In the genomic region with DNA sequence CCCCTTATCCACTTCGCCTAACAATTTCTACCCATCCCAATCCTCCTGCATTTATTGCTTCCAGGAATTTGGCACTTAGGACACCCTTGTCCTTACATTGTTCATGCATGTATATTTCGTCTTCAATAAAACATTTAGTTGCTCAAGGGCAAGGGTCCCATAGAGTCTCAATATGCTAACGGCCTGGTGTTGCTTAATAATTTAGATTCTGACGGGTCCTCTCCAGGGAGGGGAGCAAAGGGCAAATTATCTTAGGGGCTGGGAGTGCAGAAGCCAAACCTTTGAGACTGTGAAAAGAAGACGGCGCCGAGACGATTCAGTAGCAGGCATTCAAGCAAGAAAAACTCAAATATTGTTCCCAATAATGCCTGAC, we compare ENCODE assay signal across 10 cellular contexts. TPM values are rescaled to one million over a fixed set of nuclear protein-coding genes. Genes with fewer than 3 reads are reported as not detected.
DNase-seq lines count a peak whose midpoint lies in the region; ATAC-seq and TF ChIP-seq lines count a peak whose summit lies in the region.
"Had no signal": no experiment of that assay in that cellular context is flagged by ENCODE, and none has a peak within 500 bp of the region (broad histone marks: within the 10 kb centered on the region; RNA-seq: fewer than 3 reads in every experiment).

No MANE protein-coding gene starts in this region.

- no peaks in the 10 kb centered on the region for H3K9me3 Mint-ChIP-seq in activated CD4-positive, alpha-beta T cell treated with anti-CD3 and anti-CD28 coated beads, Interleukin-2, amount 10 ng/mL, durations not matched to agents 7 days and 5 days
- 0 out of 2 replicates have a peak, but pooled peaks cover 4% of the 10 kb centered on the region for H3K9me3 Mint-ChIP-seq in WTC11

- no peaks in the 10 kb centered on the region for H3K36me3 ChIP-seq in gastroesophageal sphincter
- no peaks in the 10 kb centered on the region for H3K36me3 ChIP-seq in stomach smooth muscle (ENCODE audit: control insufficient read depth in 2 of 2, insufficient read depth in 2 of 2, low read length in 2 of 2)
- H3K36me3 ChIP-seq: BLaER1 had no signal

- TF ChIP-seq POLR2A in gastroesophageal sphincter (IDR thresholded peaks at IDR 0.05): no peak

- H3K27me3 Mint-ChIP-seq in activated CD4-positive, alpha-beta T cell treated with anti-CD3 and anti-CD28 coated beads, Interleukin-2, amount 10 ng/mL, durations not matched to agents 7 days and 5 days: peaks cover 29% of the 10 kb centered on the region
- peaks cover 10% of the 10 kb centered on the region for H3K27me3 Mint-ChIP-seq in WTC11 (ENCODE audit: low read depth)

- H3K27me3 ChIP-seq in gastroesophageal sphincter (peaks cover 13% of the 10 kb centered on the region), stomach smooth muscle (ENCODE audit: control insufficient read depth in 1 of 2, insufficient read depth in 2 of 2, low read length in 2 of 2) (no peaks in the 10 kb centered on the region), foreskin keratinocyte (peaks cover 86% of the 10 kb centered on the region)
- H3K27me3 ChIP-seq: BLaER1 had no signal

- POLR2A ChIA-PET in activated CD4-positive, alpha-beta T cell treated with anti-CD3 and anti-CD28 coated beads, Interleukin-2, amount 10 ng/mL, durations not matched to agents 7 days and 5 days (lab: Charles Lee): no interaction called here
- POLR2A ChIA-PET in WTC11 (lab: Charles Lee): no interaction called here

- CTCF ChIA-PET in activated CD4-positive, alpha-beta T cell treated with anti-CD3 and anti-CD28 coated beads, Interleukin-2, amount 10 ng/mL, durations not matched to agents 7 days and 5 days (lab: Charles Lee): no interaction called here
- CTCF ChIA-PET in WTC11 (lab: Charles Lee): no interaction called here

- H3K4me3 Mint-ChIP-seq in activated CD4-positive, alpha-beta T cell treated with anti-CD3 and anti-CD28 coated beads, Interleukin-2, amount 10 ng/mL, durations not matched to agents 7 days and 5 days: peak overlapping the region; percentile 75
- H3K4me3 Mint-ChIP-seq in WTC11: peak overlapping the region; percentile 58

- ATAC-seq in WTC11 (no peak), gastroesophageal sphincter (peak; percentile 20), foreskin keratinocyte (no peak)

- H3K27ac ChIP-seq in gastroesophageal sphincter (no peak overlapping the region), stomach smooth muscle (ENCODE audit: low read length) (no peak overlapping the region), foreskin keratinocyte (no peak overlapping the region)
- H3K27ac ChIP-seq: BLaER1 had no signal

- WGBS in gastroesophageal sphincter (ENCODE audit: low coverage in 1 of 2), 2 donors: 42 to 58% methylated on average over 3 to 4 of the region's 8 CpGs

- no peaks in the 10 kb centered on the region for H3K36me3 Mint-ChIP-seq in activated CD4-positive, alpha-beta T cell treated with anti-CD3 and anti-CD28 coated beads, Interleukin-2, amount 10 ng/mL, durations not matched to agents 7 days and 5 days (ENCODE audit: low read depth)
- no peaks in the 10 kb centered on the region for H3K36me3 Mint-ChIP-seq in WTC11

- no peak for TF ChIP-seq EP300 in gastroesophageal sphincter (IDR thresholded peaks at IDR 0.05)

- no peak for DNase-seq in activated CD4-positive, alpha-beta T cell treated with anti-CD3 and anti-CD28 coated beads, Interleukin-2, amount 10 ng/mL, durations not matched to agents 7 days and 5 days
- DNase-seq in activated CD4-positive, alpha-beta T cell treated with anti-CD3 and anti-CD28 coated beads, Interleukin-2, amount 50 U/mL, for 1 hour: no peak
- no peak for DNase-seq in WTC11 (ENCODE audit: low spot score)
- no peak for DNase-seq in Ammon's horn (ENCODE audit: low spot score)
- DNase-seq in T-helper 9 cell: no peak
- no peak for DNase-seq in foreskin keratinocyte

- H3K4me1 Mint-ChIP-seq in activated CD4-positive, alpha-beta T cell treated with anti-CD3 and anti-CD28 coated beads, Interleukin-2, amount 10 ng/mL, durations not matched to agents 7 days and 5 days: peaks cover 12% of the 10 kb centered on the region
- H3K4me1 Mint-ChIP-seq in WTC11: peaks cover 59% of the 10 kb centered on the region

- no peak overlapping the region for H3K27ac Mint-ChIP-seq in activated CD4-positive, alpha-beta T cell treated with anti-CD3 and anti-CD28 coated beads, Interleukin-2, amount 10 ng/mL, durations not matched to agents 7 days and 5 days
- no peak overlapping the region for H3K27ac Mint-ChIP-seq in WTC11

- H3K9me3 ChIP-seq in gastroesophageal sphincter (no peaks in the 10 kb centered on the region), stomach smooth muscle (ENCODE audit: control insufficient read depth in 2 of 2, low read length in 2 of 2) (no peaks in the 10 kb centered on the region)

- TF ChIP-seq CTCF in WTC11 (IDR thresholded peaks at IDR 0.05): no peak
- TF ChIP-seq CTCF in gastroesophageal sphincter (IDR thresholded peaks at IDR 0.05): no peak
- no peak for TF ChIP-seq CTCF in foreskin keratinocyte (conservative IDR thresholded peaks at IDR 0.05)

- H3K4me3 ChIP-seq in gastroesophageal sphincter: peak overlapping the region; percentile 30 to 64
- peak overlapping the region; percentile 84 to 86 for H3K4me3 ChIP-seq in stomach smooth muscle (ENCODE audit: low read length in 2 of 2)
- H3K4me3 ChIP-seq: BLaER1 had no signal

- H3K4me1 ChIP-seq in gastroesophageal sphincter (peaks cover 0 to 16% (median 0%) of the 10 kb centered on the region in 3 donors), stomach smooth muscle (ENCODE audit: control insufficient read depth, insufficient read depth, low read length) (peaks cover 5% of the 10 kb centered on the region), foreskin keratinocyte (no peaks in the 10 kb centered on the region)
- H3K4me1 ChIP-seq: BLaER1 had no signal

- no peak overlapping the region for H3K9ac ChIP-seq in stomach smooth muscle (ENCODE audit: low read length in 2 of 2)
- H3K9ac ChIP-seq: BLaER1 had no signal

TF ChIP-seq in WTC11, 78 proteins besides CTCF, POLR2A, EP300 and RAD21:
- no peak for TF ChIP-seq ZNF138 (CRISPR knock-in tag; conservative IDR thresholded peaks at IDR 0.05)
- TF ChIP-seq NFYB (CRISPR knock-in tag; conservative IDR thresholded peaks at IDR 0.05; ENCODE audit: low read depth): no peak
- TF ChIP-seq MXD4 (CRISPR knock-in tag; IDR thresholded peaks at IDR 0.05; ENCODE audit: borderline replicate concordance): no peak
TF ChIP-seq in WTC11: peak in this region for 0.

RNA-seq across cellular contexts. Expression of gene CR1L, which starts 0.5 kb away (rescaled TPM):
- not detected for total RNA-seq in activated CD4-positive, alpha-beta T cell treated with anti-CD3 and anti-CD28 coated beads, Interleukin-2, amount 10 ng/mL, durations not matched to agents 7 days and 5 days
- 12.5 to 16.5 TPM (median 13.7 TPM) in 3 replicates for total RNA-seq in WTC11 (2021)
- not detected for total RNA-seq in gastroesophageal sphincter
- total RNA-seq in foreskin keratinocyte: not detected in 2 replicates
- polyA plus RNA-seq in foreskin keratinocyte: not detected in 2 replicates
- total RNA-seq: LHCN-M2 had no signal

Comparison
In these comparisons a context has a peak if more than half of its experiments do, and no peak if none do; other contexts are left out.
1. RNA of gene CR1L, which starts 0.5 kb away (total RNA-seq): 12.5 to 16.5 TPM in WTC11; not detected in activated CD4-positive, alpha-beta T cell treated with anti-CD3 and anti-CD28 coated beads, Interleukin-2, amount 10 ng/mL, durations not matched to agents 7 days and 5 days, not detected in gastroesophageal sphincter and not detected in foreskin keratinocyte; every median in the first group is over 10 times any median in the second.